ENCODE assay signal across 1 cellular context in genomic region chr10:22434521-22434920, GRCh38.
TF ChIP-seq lines count a peak whose summit lies in the region.

No MANE protein-coding gene starts in this region.

TF ChIP-seq in HEK293, 187 proteins besides CTCF, POLR2A, EP300 and RAD21:
- TF ChIP-seq SP7 (tag by site-specific recombination; IDR thresholded peaks at IDR 0.05): peak; percentile 23; the same call in 1 of the 2 replicates
- peak; percentile 92 for TF ChIP-seq WT1 (tag by site-specific recombination; IDR thresholded peaks at IDR 0.05)
- TF ChIP-seq PATZ1 (tag by site-specific recombination; IDR thresholded peaks at IDR 0.05): no peak
